11 cellular contexts compared by ENCODE assay signal in the genomic region with DNA sequence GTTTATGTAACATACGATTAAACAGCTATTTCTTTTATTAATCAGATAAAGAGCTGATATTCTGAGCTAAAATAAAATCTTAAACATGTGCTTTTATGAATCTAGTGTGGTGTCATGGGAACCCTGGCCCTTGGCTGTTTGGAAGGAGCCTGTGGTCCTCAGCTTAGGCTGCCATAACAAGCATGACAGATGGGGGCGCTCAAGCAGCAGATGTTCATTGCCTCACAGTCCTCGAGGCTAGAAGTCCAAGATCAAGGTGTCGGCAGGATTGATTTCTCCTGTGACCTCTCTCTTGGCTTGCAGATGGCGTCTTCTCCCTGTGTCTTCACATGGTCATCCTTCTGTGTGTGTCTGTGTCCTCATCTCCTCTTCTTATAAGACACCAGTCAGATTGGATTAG.
A peak's percentile ranks its signal among the peaks of the same experiment; 100 is the strongest.
DNase-seq lines count a peak whose midpoint lies in the region; ATAC-seq and TF ChIP-seq lines count a peak whose summit lies in the region.
"Had no signal": no experiment of that assay in that cellular context is flagged by ENCODE, and none has a peak within 500 bp of the region (broad histone marks: within the 10 kb centered on the region; RNA-seq: fewer than 3 reads in every experiment).

No MANE protein-coding gene starts in this region.

- CTCF ChIA-PET in SK-N-SH (lab: Yijun Ruan, JAX) (interaction anchor here (0.7 to 1.4 kb wide), 7 partner anchors 9 to 459 kb away, joined by 3 to 5 read pairs (median 4); no protein-coding TSS in a partner anchor), HEK293 (lab: Yijun Ruan, JAX) (interaction anchor here (0.6 to 2.0 kb wide), 11 partner anchors 9 to 496 kb away, joined by 3 to 10 read pairs (median 4); no protein-coding TSS in a partner anchor)

- H3K4me1 ChIP-seq in SK-N-SH (ENCODE audit: control insufficient read depth in 1 of 2, insufficient read depth in 2 of 2, low read depth in 1 of 2, low read length in 1 of 2) = no peaks in the 10 kb centered on the region
- no peaks in the 10 kb centered on the region for H3K4me1 ChIP-seq in HEK293 (ENCODE audit: control insufficient read depth, insufficient read depth, low read length)

- H3K9me2 ChIP-seq in SK-N-SH = no peaks in the 10 kb centered on the region

- H3K27me3 Mint-ChIP-seq in natural killer cell (ENCODE audit: low read depth in 2 of 2) = peaks cover 30 to 52% of the 10 kb centered on the region in 2 donors
- H3K27me3 Mint-ChIP-seq in stimulated activated memory B cell treated with anti-CD40 and anti-IgM and Interleukin-4, amounts not matched to agents 10 μg/mL and 1 μg/mL and 100 μg/mL, for 72 hours = peaks cover 13% of the 10 kb centered on the region

- TF ChIP-seq RAD21 in SK-N-SH (IDR thresholded peaks at IDR 0.05; ENCODE audit: low read length) = no peak

- no peak overlapping the region for H3K4me2 ChIP-seq in SK-N-SH

- no peaks in the 10 kb centered on the region for H3K27me3 ChIP-seq in SK-N-SH (ENCODE audit: insufficient read depth)

- no peak overlapping the region for H3K27ac Mint-ChIP-seq in natural killer cell
- H3K27ac Mint-ChIP-seq in stimulated activated memory B cell treated with anti-CD40 and anti-IgM and Interleukin-4, amounts not matched to agents 10 μg/mL and 1 μg/mL and 100 μg/mL, for 72 hours = no peak overlapping the region

- no peaks in the 10 kb centered on the region for H3F3A ChIP-seq in SK-N-SH (replicated peaks; ENCODE audit: insufficient read depth)

- intact Hi-C loops in natural killer cell (cut with micrococcal nuclease) = no loop called here

- TF ChIP-seq EP300 in SK-N-SH (IDR thresholded peaks at IDR 0.05; ENCODE audit: borderline replicate concordance in 1 of 2, low read depth in 1 of 2, low read length in 1 of 2) = no peak

- POLR2A ChIA-PET in SK-N-SH (lab: Yijun Ruan, JAX) (no interaction called here), HEK293 (lab: Yijun Ruan, JAX) (no interaction called here)

- H4K20me1 ChIP-seq in SK-N-SH (ENCODE audit: insufficient read depth) = no peaks in the 10 kb centered on the region

- H3K27ac ChIP-seq in SK-N-SH (ENCODE audit: low read depth in 2 of 2, low read length in 1 of 2) = no peak overlapping the region
- no peak overlapping the region for H3K27ac ChIP-seq in HEK293 (ENCODE audit: extremely low read depth, low read depth, low read length)

- H3K4me3 ChIP-seq in SK-N-SH (ENCODE audit: low read depth in 2 of 2, low read length in 1 of 2) = no peak overlapping the region
- H3K4me3 ChIP-seq in HEK293 (ENCODE audit: low read depth, low read length) = no peak overlapping the region

- H2AFZ ChIP-seq in SK-N-SH (ENCODE audit: low read depth) = no peak overlapping the region

- no peaks in the 10 kb centered on the region for H3K4me1 Mint-ChIP-seq in natural killer cell
- H3K4me1 Mint-ChIP-seq in stimulated activated memory B cell treated with anti-CD40 and anti-IgM and Interleukin-4, amounts not matched to agents 10 μg/mL and 1 μg/mL and 100 μg/mL, for 72 hours = no peaks in the 10 kb centered on the region

- H3K36me3 Mint-ChIP-seq in natural killer cell = no peaks in the 10 kb centered on the region
- H3K36me3 Mint-ChIP-seq in stimulated activated memory B cell treated with anti-CD40 and anti-IgM and Interleukin-4, amounts not matched to agents 10 μg/mL and 1 μg/mL and 100 μg/mL, for 72 hours = peaks cover 14% of the 10 kb centered on the region

- TF ChIP-seq CTCF in SK-N-SH (IDR thresholded peaks at IDR 0.05) (peak; percentile 19; the same call in 1 of the 2 replicates), HEK293 (tag by site-specific recombination; IDR thresholded peaks at IDR 0.05) (no peak), natural killer cell (IDR thresholded peaks at IDR 0.05) (no peak)

- no peak overlapping the region for H3K4me3 Mint-ChIP-seq in natural killer cell
- H3K4me3 Mint-ChIP-seq in stimulated activated memory B cell treated with anti-CD40 and anti-IgM and Interleukin-4, amounts not matched to agents 10 μg/mL and 1 μg/mL and 100 μg/mL, for 72 hours = no peak overlapping the region

- no peak for DNase-seq in SK-N-SH
- DNase-seq in SK-MEL-5 (ENCODE audit: low read depth, low spot score) = peak; percentile 22
- peak; percentile 29 for DNase-seq in left lobe of liver (ENCODE audit: low spot score)
- no peak for DNase-seq in natural killer cell
- DNase-seq in NCI-H2196 (lab: John Stamatoyannopoulos, UW; ENCODE audit: unreplicated experiment) = no peak
- DNase-seq: mammary epithelial cell; NCI-H1417; stimulated activated naive CD4-positive, alpha-beta T cell had no signal

- H3K36me3 ChIP-seq in SK-N-SH (replicated peaks in 1 of 2; ENCODE audit: control insufficient read depth in 1 of 2, insufficient read depth in 2 of 2, low read length in 1 of 2) = no peaks in the 10 kb centered on the region
- no peaks in the 10 kb centered on the region for H3K36me3 ChIP-seq in HEK293 (ENCODE audit: control insufficient read depth in 2 of 2, insufficient read depth in 1 of 2, low read length in 2 of 2)

- no peak overlapping the region for H3K9ac ChIP-seq in SK-N-SH

- in situ Hi-C loops in SK-MEL-5 (cut with HindIII; ENCODE audit: low pct_unique_long_range_greater_than_20kb, low sequenced_read_pairs) = no loop called here

- ATAC-seq in SK-N-SH treated with all-trans-retinoic acid at 6 μM for 48 hours (no peak), left lobe of liver (no peak), natural killer cell (no peak)
- ATAC-seq in stimulated activated memory B cell treated with anti-CD40 and anti-IgM and Interleukin-4, amounts not matched to agents 10 μg/mL and 1 μg/mL and 100 μg/mL, for 72 hours = no peak

- H3K79me2 ChIP-seq in SK-N-SH (ENCODE audit: insufficient read depth) = no peaks in the 10 kb centered on the region

- WGBS in SK-N-SH (ENCODE audit: low lambda C conversion rate) = 37% methylated on average over 5 of the region's 5 CpGs

- H3K9me3 Mint-ChIP-seq in natural killer cell = no peaks in the 10 kb centered on the region
- peaks cover 12% of the 10 kb centered on the region for H3K9me3 Mint-ChIP-seq in stimulated activated memory B cell treated with anti-CD40 and anti-IgM and Interleukin-4, amounts not matched to agents 10 μg/mL and 1 μg/mL and 100 μg/mL, for 72 hours

- H3K9me3 ChIP-seq in SK-N-SH = no peaks in the 10 kb centered on the region
- no peaks in the 10 kb centered on the region for H3K9me3 ChIP-seq in HEK293 (ENCODE audit: control insufficient read depth, insufficient read depth, low read depth, low read length)

TF ChIP-seq in SK-N-SH, 30 proteins besides CTCF, POLR2A, EP300 and RAD21 (continues in another document):
- no peak for TF ChIP-seq FOXJ3 (CRISPR knock-in tag; IDR thresholded peaks at IDR 0.05)
- no peak for TF ChIP-seq ZBTB33 (IDR thresholded peaks at IDR 0.05; ENCODE audit: borderline replicate concordance, low read depth)
- no peak for TF ChIP-seq YY1 (IDR thresholded peaks at IDR 0.05; ENCODE audit: low read depth)

TF ChIP-seq in SK-N-SH treated with all-trans-retinoic acid at 6 μM for 48 hours, 23 proteins besides CTCF, POLR2A, EP300 and RAD21:
- TF ChIP-seq, protein P1, sequence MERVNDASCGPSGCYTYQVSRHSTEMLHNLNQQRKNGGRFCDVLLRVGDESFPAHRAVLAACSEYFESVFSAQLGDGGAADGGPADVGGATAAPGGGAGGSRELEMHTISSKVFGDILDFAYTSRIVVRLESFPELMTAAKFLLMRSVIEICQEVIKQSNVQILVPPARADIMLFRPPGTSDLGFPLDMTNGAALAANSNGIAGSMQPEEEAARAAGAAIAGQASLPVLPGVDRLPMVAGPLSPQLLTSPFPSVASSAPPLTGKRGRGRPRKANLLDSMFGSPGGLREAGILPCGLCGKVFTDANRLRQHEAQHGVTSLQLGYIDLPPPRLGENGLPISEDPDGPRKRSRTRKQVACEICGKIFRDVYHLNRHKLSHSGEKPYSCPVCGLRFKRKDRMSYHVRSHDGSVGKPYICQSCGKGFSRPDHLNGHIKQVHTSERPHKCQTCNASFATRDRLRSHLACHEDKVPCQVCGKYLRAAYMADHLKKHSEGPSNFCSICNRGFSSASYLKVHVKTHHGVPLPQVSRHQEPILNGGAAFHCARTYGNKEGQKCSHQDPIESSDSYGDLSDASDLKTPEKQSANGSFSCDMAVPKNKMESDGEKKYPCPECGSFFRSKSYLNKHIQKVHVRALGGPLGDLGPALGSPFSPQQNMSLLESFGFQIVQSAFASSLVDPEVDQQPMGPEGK (CRISPR knock-in tag; IDR thresholded peaks at IDR 0.05; ENCODE audit: borderline replicate concordance) = no peak
TF ChIP-seq in SK-N-SH treated with all-trans-retinoic acid at 6 μM for 48 hours: peak in this region for 0.

TF ChIP-seq in HEK293, 187 proteins besides CTCF, POLR2A, EP300 and RAD21:
- TF ChIP-seq ZNF548 (tag by site-specific recombination; IDR thresholded peaks at IDR 0.05) (peak; percentile 88), GLIS1 (tag by site-specific recombination; IDR thresholded peaks at IDR 0.05) (no peak), MEIS1 (CRISPR knock-in tag; IDR thresholded peaks at IDR 0.05; ENCODE audit: borderline replicate concordance) (no peak), ZNF768 (tag by site-specific recombination; IDR thresholded peaks at IDR 0.05) (no peak), SETDB1 (IDR thresholded peaks at IDR 0.05; ENCODE audit: insufficient read length, low read length) (peak; percentile 28), ZSCAN18 (tag by site-specific recombination; IDR thresholded peaks at IDR 0.05) (no peak), ZNF658 (tag by site-specific recombination; IDR thresholded peaks at IDR 0.05) (no peak)

Comparison
In these comparisons a context has a peak if more than half of its experiments do, and no peak if none do; other contexts are left out.
1. DNase-seq: peak in SK-MEL-5 (single experiment) and left lobe of liver (single experiment); none in SK-N-SH (single experiment), natural killer cell (single experiment) and NCI-H2196 (single experiment).
2. Of the 4 proteins assayed by ChIP-seq in both HEK293 and SK-N-SH: peak only in HEK293: none; only in SK-N-SH: CTCF; in both: none; in neither: 3.